8 cellular contexts compared by ENCODE assay signal in the genomic region with DNA sequence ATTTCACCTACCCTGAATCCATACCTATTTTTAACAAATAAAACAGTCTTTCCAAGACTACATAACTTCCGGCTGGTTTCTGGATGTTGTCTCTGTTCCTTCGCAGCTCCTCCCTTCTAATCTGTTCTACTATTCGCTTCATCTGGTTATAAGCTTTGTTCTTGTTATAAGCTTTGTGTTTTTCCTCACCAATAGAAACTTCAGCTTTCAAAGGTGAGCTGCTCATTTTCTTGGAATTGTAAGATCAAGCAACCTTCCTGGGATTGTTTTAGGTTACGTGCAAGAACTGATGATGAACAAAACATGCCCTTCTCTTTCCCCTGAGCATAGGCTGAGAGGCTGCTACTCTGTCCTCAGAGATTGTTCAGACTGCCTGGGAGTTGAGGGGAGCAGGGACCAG. TPM values are rescaled to one million over a fixed set of nuclear protein-coding genes. Genes with fewer than 3 reads are reported as not detected.
DNase-seq lines count a peak whose midpoint lies in the region; TF ChIP-seq lines count a peak whose summit lies in the region.

No MANE protein-coding gene starts in this region.

- TF ChIP-seq CTCF in AG04449 (IDR thresholded peaks at IDR 0.05; ENCODE audit: insufficient read depth, low read length, missing control alignments) (no peak), chondrocyte (IDR thresholded peaks at IDR 0.05) (no peak)

- no peaks in the 10 kb centered on the region for H3K9me3 ChIP-seq in HUES6 (ENCODE audit: control insufficient read depth, insufficient read depth, low read depth, low read length)
- H3K9me3 ChIP-seq in muscle layer of duodenum (ENCODE audit: control insufficient read depth in 1 of 2, low read length in 2 of 2), result no peaks in the 10 kb centered on the region

- DNase-seq in AG04449 (ENCODE audit: low read depth, low spot score) (no peak), chondrocyte (ENCODE audit: low spot score) (no peak), NCI-H2227 (lab: John Stamatoyannopoulos, UW; ENCODE audit: unreplicated experiment) (no peak), mucosa of gallbladder (ENCODE audit: low spot score) (no peak), SK-N-DZ (ENCODE audit: low spot score) (no peak)
- no peak for DNase-seq in activated CD4-positive, alpha-beta T cell treated with anti-CD3 and anti-CD28 coated beads for 48 hours

- CTCF ChIA-PET in AG04449 (lab: Yijun Ruan, JAX), result interaction anchor here (1.1 to 2.1 kb wide), 3 partner anchors 11 to 130 kb away, joined by 3 to 6 read pairs (median 3); no protein-coding TSS in a partner anchor

- POLR2A ChIA-PET in AG04449 (lab: Yijun Ruan, JAX), result no interaction called here

- H3K9ac ChIP-seq in HUES6 (ENCODE audit: low read length), result peak overlapping the region; percentile 38

- H3K27me3 ChIP-seq in HUES6 (ENCODE audit: control insufficient read depth, insufficient read depth, low read length), result peaks cover 57% of the 10 kb centered on the region
- H3K27me3 ChIP-seq in muscle layer of duodenum (ENCODE audit: low read depth, low read length), result no peaks in the 10 kb centered on the region

- H3K27ac Mint-ChIP-seq in chondrocyte (ENCODE audit: unreplicated experiment), result no peak overlapping the region

- peak overlapping the region; percentile 97 for H3K4me3 Mint-ChIP-seq in chondrocyte (ENCODE audit: unreplicated experiment)

- H3K4me1 Mint-ChIP-seq in chondrocyte (ENCODE audit: low read depth), result peaks cover 15% of the 10 kb centered on the region

- H3K36me3 ChIP-seq in HUES6 (ENCODE audit: control insufficient read depth, insufficient read depth, low read length), result no peaks in the 10 kb centered on the region
- H3K36me3 ChIP-seq in muscle layer of duodenum (ENCODE audit: control insufficient read depth in 1 of 2, insufficient read depth in 2 of 2, low read length in 2 of 2), result no peaks in the 10 kb centered on the region

- H3K9me3 Mint-ChIP-seq in chondrocyte (ENCODE audit: low read depth), result no peaks in the 10 kb centered on the region

- H3K4me1 ChIP-seq in HUES6 (ENCODE audit: control insufficient read depth, insufficient read depth, low read length) (peaks cover 32% of the 10 kb centered on the region), muscle layer of duodenum (ENCODE audit: control insufficient read depth in 1 of 2, insufficient read depth in 2 of 2, low read length in 2 of 2) (peaks cover 0 to 13% of the 10 kb centered on the region in 2 donors)

- no peaks in the 10 kb centered on the region for H3K36me3 Mint-ChIP-seq in chondrocyte (ENCODE audit: low read depth)

- H3K27ac ChIP-seq in HUES6 (ENCODE audit: low read depth, low read length), result no peak overlapping the region
- peak overlapping the region; percentile 67 for H3K27ac ChIP-seq in muscle layer of duodenum (ENCODE audit: low read length)

- H3K27me3 Mint-ChIP-seq in chondrocyte (ENCODE audit: low read depth), result no peaks in the 10 kb centered on the region

- H3K4me3 ChIP-seq in AG04449 (ENCODE audit: low read depth, low read length) (peak overlapping the region; percentile 68), HUES6 (ENCODE audit: low read depth, low read length) (peak overlapping the region; percentile 65), muscle layer of duodenum (ENCODE audit: low read depth in 1 of 2, low read length in 2 of 2) (peak overlapping the region; percentile 86 to 95)

RNA-seq across cellular contexts. Expression of a gene that starts 2.1 kb away (rescaled TPM):
- total RNA-seq in chondrocyte (2.0 to 3.1 TPM (median 2.1 TPM) in 3 replicates), mucosa of gallbladder (17.4 TPM)
- polyA plus RNA-seq in SK-N-DZ (2014; cell fraction: cytosol; rRNA removed), result 4.0 and 7.0 TPM in 2 replicates
- polyA plus RNA-seq in SK-N-DZ (2014; cell fraction: nucleus; rRNA removed), result 3.7 and 7.7 TPM in 2 replicates
